29 cellular contexts compared by ENCODE assay signal in the genomic region with DNA sequence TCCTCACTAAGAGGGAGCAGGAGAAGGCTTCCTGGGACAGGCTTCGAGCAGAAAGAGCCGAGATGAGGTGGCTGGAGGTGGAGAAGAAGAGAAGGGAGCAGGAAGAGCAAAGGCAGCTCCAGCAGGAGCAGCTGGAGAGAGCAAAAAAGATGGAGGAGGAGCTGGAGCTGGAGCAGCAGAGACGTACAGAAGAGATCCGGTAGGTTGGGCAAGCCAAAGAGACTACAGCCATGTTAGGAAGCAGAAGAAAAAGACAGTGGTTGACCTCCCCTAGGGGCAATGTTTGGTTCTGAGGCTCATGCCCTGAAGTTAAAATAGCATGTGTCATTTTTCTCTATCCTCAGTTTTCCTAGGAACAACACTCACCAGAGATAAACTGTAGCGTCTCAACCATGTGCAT.
"Had no signal": no experiment of that assay in that cellular context is flagged by ENCODE, and none has a peak within 500 bp of the region (broad histone marks: within the 10 kb centered on the region; RNA-seq: fewer than 3 reads in every experiment).

No MANE protein-coding gene starts in this region.

- H3K27me3 ChIP-seq: adrenal gland, body of pancreas, colonic mucosa, foreskin keratinocyte, gastrocnemius medialis, heart left ventricle had no signal

- H3K4me3 ChIP-seq: adrenal gland, body of pancreas, colonic mucosa, gastrocnemius medialis, heart left ventricle had no signal

- DNase-seq: activated CD4-positive, alpha-beta memory T cell treated with anti-CD3 and anti-CD28 coated beads, Interleukin-2, amount 10 ng/mL, durations not matched to agents 7 days and 5 days; activated CD4-positive, alpha-beta T cell treated with anti-CD3 and anti-CD28 coated beads for 36 hours; activated CD4-positive, alpha-beta T cell treated with anti-CD3 and anti-CD28 coated beads, Interleukin-2, amount 10 ng/mL, durations not matched to agents 7 days and 5 days; activated CD4-positive, alpha-beta T cell treated with anti-CD3 and anti-CD28 coated beads, Interleukin-2, amount 50 U/mL, for 4 hours; activated CD4-positive, CD25-positive, alpha-beta regulatory T cell; activated CD4-positive, CD25-positive, alpha-beta regulatory T cell treated with anti-CD3 and anti-CD28 coated beads, Interleukin-2, amount 50 U/mL, for 72 hours; activated CD8-positive, alpha-beta memory T cell treated with anti-CD3 and anti-CD28 coated beads, Interleukin-2, amount 10 ng/mL, durations not matched to agents 7 days and 5 days; activated CD8-positive, alpha-beta memory T cell treated with anti-CD3 and anti-CD28 coated beads, Interleukin-2, amount 50 U/mL, for 4 hours; activated effector memory CD4-positive, alpha-beta T cell treated with anti-CD3 and anti-CD28 coated beads, Interleukin-2, amount 50 U/mL, for 16 hours; activated naive CD4-positive, alpha-beta T cell treated with anti-CD3 and anti-CD28 coated beads for 36 hours; activated naive CD8-positive, alpha-beta T cell treated with anti-CD3 and anti-CD28 coated beads for 36 hours; activated naive CD8-positive, alpha-beta T cell treated with anti-CD3 and anti-CD28 coated beads, Interleukin-2, amount 50 U/mL, for 24 hours; activated T-cell treated with anti-CD3 and anti-CD28 coated beads, Interleukin-2, amount 50 U/mL, for 1 hour; activated T-cell treated with anti-CD3 and anti-CD28 coated beads, Interleukin-2, amount 50 U/mL, for 48 hours; adrenal gland; amygdala; aorta; body of pancreas; caudate nucleus; colonic mucosa; effector CD8-positive, alpha-beta T cell; foreskin keratinocyte; gastrocnemius medialis; glutamatergic neuron; heart left ventricle; T-helper 2 cell had no signal

- ATAC-seq: activated CD4-positive, alpha-beta T cell treated with anti-CD3 and anti-CD28 coated beads for 36 hours; activated CD8-positive, alpha-beta memory T cell treated with anti-CD3 and anti-CD28 coated beads, Interleukin-2, amount 10 ng/mL, durations not matched to agents 7 days and 5 days; activated naive CD8-positive, alpha-beta T cell treated with anti-CD3 and anti-CD28 coated beads, Interleukin-2, amount 50 U/mL, for 24 hours; body of pancreas; foreskin keratinocyte; gastrocnemius medialis; heart left ventricle had no signal

- H3K27ac ChIP-seq: adrenal gland, body of pancreas, colonic mucosa, foreskin keratinocyte, gastrocnemius medialis, heart left ventricle had no signal

- H3K36me3 ChIP-seq: adrenal gland, colonic mucosa, gastrocnemius medialis, heart left ventricle had no signal

- H3K9me3 Mint-ChIP-seq: activated CD4-positive, alpha-beta memory T cell treated with anti-CD3 and anti-CD28 coated beads, Interleukin-2, amount 10 ng/mL, durations not matched to agents 7 days and 5 days; activated CD4-positive, alpha-beta T cell treated with anti-CD3 and anti-CD28 coated beads, Interleukin-2, amount 10 ng/mL, durations not matched to agents 7 days and 5 days; activated naive CD4-positive, alpha-beta T cell treated with anti-CD3 and anti-CD28 coated beads for 36 hours; activated naive CD4-positive, alpha-beta T cell treated with anti-CD3 and anti-CD28 coated beads, Interleukin-2, amount 50 U/mL, for 24 hours; activated naive CD8-positive, alpha-beta T cell treated with anti-CD3 and anti-CD28 coated beads for 36 hours; activated naive CD8-positive, alpha-beta T cell treated with anti-CD3 and anti-CD28 coated beads, Interleukin-2, amount 50 U/mL, for 24 hours; activated T-helper 1 cell treated with anti-CD3 and anti-CD28 coated beads, Interleukin-12 subunit alpha, Interleukin-12 subunit beta, Interleukin-2, Interleukin-4 antibody, amounts not matched to agents 30 ng/mL and 10 ng/mL and 1 ng/mL, durations not matched to agents 14 hours and 24 hours and 36 hours; activated T-helper 2 cell treated with anti-CD3 and anti-CD28 coated beads, Interferon-gamma antibody, Interleukin-2, Interleukin-4, amounts not matched to agents 10 μg/mL and 5 μg/mL and 100 μg/mL, durations not matched to agents 14 hours and 24 hours and 36 hours had no signal

- H3K36me3 Mint-ChIP-seq: activated CD8-positive, alpha-beta memory T cell treated with anti-CD3 and anti-CD28 coated beads, Interleukin-2, amount 10 ng/mL, durations not matched to agents 7 days and 5 days; activated naive CD4-positive, alpha-beta T cell treated with anti-CD3 and anti-CD28 coated beads, Interleukin-2, amount 50 U/mL, for 24 hours; activated naive CD8-positive, alpha-beta T cell treated with anti-CD3 and anti-CD28 coated beads for 36 hours had no signal

- H3K9me3 ChIP-seq: adrenal gland, body of pancreas, colonic mucosa, gastrocnemius medialis, heart left ventricle had no signal

- H3K4me3 Mint-ChIP-seq: activated CD4-positive, alpha-beta memory T cell treated with anti-CD3 and anti-CD28 coated beads, Interleukin-2, amount 10 ng/mL, durations not matched to agents 7 days and 5 days; activated CD4-positive, alpha-beta T cell treated with anti-CD3 and anti-CD28 coated beads for 36 hours; activated CD4-positive, alpha-beta T cell treated with anti-CD3 and anti-CD28 coated beads, Interleukin-2, amount 10 ng/mL, durations not matched to agents 7 days and 5 days; activated CD8-positive, alpha-beta memory T cell treated with anti-CD3 and anti-CD28 coated beads, Interleukin-2, amount 10 ng/mL, durations not matched to agents 7 days and 5 days; activated naive CD4-positive, alpha-beta T cell treated with anti-CD3 and anti-CD28 coated beads for 36 hours; activated naive CD4-positive, alpha-beta T cell treated with anti-CD3 and anti-CD28 coated beads, Interleukin-2, amount 50 U/mL, for 24 hours; activated naive CD8-positive, alpha-beta T cell treated with anti-CD3 and anti-CD28 coated beads for 36 hours; activated naive CD8-positive, alpha-beta T cell treated with anti-CD3 and anti-CD28 coated beads, Interleukin-2, amount 50 U/mL, for 24 hours; activated T-helper 1 cell treated with anti-CD3 and anti-CD28 coated beads, Interleukin-12 subunit alpha, Interleukin-12 subunit beta, Interleukin-2, Interleukin-4 antibody, amounts not matched to agents 30 ng/mL and 10 ng/mL and 1 ng/mL, durations not matched to agents 14 hours and 24 hours and 36 hours had no signal

- H3K27me3 Mint-ChIP-seq: activated CD4-positive, alpha-beta T cell treated with anti-CD3 and anti-CD28 coated beads for 36 hours had no signal

- H3K4me1 Mint-ChIP-seq: activated CD4-positive, alpha-beta memory T cell treated with anti-CD3 and anti-CD28 coated beads, Interleukin-2, amount 10 ng/mL, durations not matched to agents 7 days and 5 days; activated CD4-positive, alpha-beta T cell treated with anti-CD3 and anti-CD28 coated beads for 36 hours; activated CD4-positive, alpha-beta T cell treated with anti-CD3 and anti-CD28 coated beads, Interleukin-2, amount 10 ng/mL, durations not matched to agents 7 days and 5 days; activated naive CD4-positive, alpha-beta T cell treated with anti-CD3 and anti-CD28 coated beads, Interleukin-2, amount 50 U/mL, for 24 hours; activated naive CD8-positive, alpha-beta T cell treated with anti-CD3 and anti-CD28 coated beads for 36 hours had no signal

- H3K4me1 ChIP-seq: adrenal gland, body of pancreas, colonic mucosa, foreskin keratinocyte, gastrocnemius medialis, heart left ventricle had no signal

- H3K27ac Mint-ChIP-seq: activated CD4-positive, alpha-beta memory T cell treated with anti-CD3 and anti-CD28 coated beads, Interleukin-2, amount 10 ng/mL, durations not matched to agents 7 days and 5 days; activated CD4-positive, alpha-beta T cell treated with anti-CD3 and anti-CD28 coated beads for 36 hours; activated CD4-positive, alpha-beta T cell treated with anti-CD3 and anti-CD28 coated beads, Interleukin-2, amount 10 ng/mL, durations not matched to agents 7 days and 5 days; activated CD8-positive, alpha-beta memory T cell treated with anti-CD3 and anti-CD28 coated beads, Interleukin-2, amount 10 ng/mL, durations not matched to agents 7 days and 5 days; activated naive CD4-positive, alpha-beta T cell treated with anti-CD3 and anti-CD28 coated beads for 36 hours; activated naive CD4-positive, alpha-beta T cell treated with anti-CD3 and anti-CD28 coated beads, Interleukin-2, amount 50 U/mL, for 24 hours; activated naive CD8-positive, alpha-beta T cell treated with anti-CD3 and anti-CD28 coated beads for 36 hours; activated naive CD8-positive, alpha-beta T cell treated with anti-CD3 and anti-CD28 coated beads, Interleukin-2, amount 50 U/mL, for 24 hours; activated T-helper 1 cell treated with anti-CD3 and anti-CD28 coated beads, Interleukin-12 subunit alpha, Interleukin-12 subunit beta, Interleukin-2, Interleukin-4 antibody, amounts not matched to agents 30 ng/mL and 10 ng/mL and 1 ng/mL, durations not matched to agents 14 hours and 24 hours and 36 hours; activated T-helper 2 cell treated with anti-CD3 and anti-CD28 coated beads, Interferon-gamma antibody, Interleukin-2, Interleukin-4, amounts not matched to agents 10 μg/mL and 5 μg/mL and 100 μg/mL, durations not matched to agents 14 hours and 24 hours and 36 hours had no signal
